ENCODE assay signal across 1 cellular context in genomic region chr9:109455391-109455790, GRCh38.
TF ChIP-seq lines count a peak whose summit lies in the region.

No MANE protein-coding gene starts in this region.

TF ChIP-seq in K562, 482 proteins besides CTCF, POLR2A, EP300 and RAD21 (continued from another document):
- no peak for TF ChIP-seq NCOA1 (IDR thresholded peaks at IDR 0.05; ENCODE audit: low read depth)
- no peak for TF ChIP-seq MITF (IDR thresholded peaks at IDR 0.05)
- TF ChIP-seq, protein P1, sequence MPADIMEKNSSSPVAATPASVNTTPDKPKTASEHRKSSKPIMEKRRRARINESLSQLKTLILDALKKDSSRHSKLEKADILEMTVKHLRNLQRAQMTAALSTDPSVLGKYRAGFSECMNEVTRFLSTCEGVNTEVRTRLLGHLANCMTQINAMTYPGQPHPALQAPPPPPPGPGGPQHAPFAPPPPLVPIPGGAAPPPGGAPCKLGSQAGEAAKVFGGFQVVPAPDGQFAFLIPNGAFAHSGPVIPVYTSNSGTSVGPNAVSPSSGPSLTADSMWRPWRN (IDR thresholded peaks at IDR 0.05; ENCODE audit: low read depth): no peak
- no peak for TF ChIP-seq MEF2A (IDR thresholded peaks at IDR 0.05; ENCODE audit: control insufficient read depth, low read depth, low read length)
- no peak for TF ChIP-seq TCF7L2 (IDR thresholded peaks at IDR 0.05; ENCODE audit: low read depth, low read length)
- no peak for TF ChIP-seq BRD4 (IDR thresholded peaks at IDR 0.05)
- TF ChIP-seq ELF1 (tag; IDR thresholded peaks at IDR 0.05): no peak
- TF ChIP-seq CEBPB (tag; IDR thresholded peaks at IDR 0.05): no peak
- TF ChIP-seq CREM (IDR thresholded peaks at IDR 0.05; ENCODE audit: low read depth): no peak
- TF ChIP-seq, protein P2, sequence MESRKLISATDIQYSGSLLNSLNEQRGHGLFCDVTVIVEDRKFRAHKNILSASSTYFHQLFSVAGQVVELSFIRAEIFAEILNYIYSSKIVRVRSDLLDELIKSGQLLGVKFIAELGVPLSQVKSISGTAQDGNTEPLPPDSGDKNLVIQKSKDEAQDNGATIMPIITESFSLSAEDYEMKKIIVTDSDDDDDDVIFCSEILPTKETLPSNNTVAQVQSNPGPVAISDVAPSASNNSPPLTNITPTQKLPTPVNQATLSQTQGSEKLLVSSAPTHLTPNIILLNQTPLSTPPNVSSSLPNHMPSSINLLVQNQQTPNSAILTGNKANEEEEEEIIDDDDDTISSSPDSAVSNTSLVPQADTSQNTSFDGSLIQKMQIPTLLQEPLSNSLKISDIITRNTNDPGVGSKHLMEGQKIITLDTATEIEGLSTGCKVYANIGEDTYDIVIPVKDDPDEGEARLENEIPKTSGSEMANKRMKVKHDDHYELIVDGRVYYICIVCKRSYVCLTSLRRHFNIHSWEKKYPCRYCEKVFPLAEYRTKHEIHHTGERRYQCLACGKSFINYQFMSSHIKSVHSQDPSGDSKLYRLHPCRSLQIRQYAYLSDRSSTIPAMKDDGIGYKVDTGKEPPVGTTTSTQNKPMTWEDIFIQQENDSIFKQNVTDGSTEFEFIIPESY (CRISPR knock-in tag; IDR thresholded peaks at IDR 0.05): no peak
